17 cellular contexts compared by ENCODE assay signal in the genomic region with DNA sequence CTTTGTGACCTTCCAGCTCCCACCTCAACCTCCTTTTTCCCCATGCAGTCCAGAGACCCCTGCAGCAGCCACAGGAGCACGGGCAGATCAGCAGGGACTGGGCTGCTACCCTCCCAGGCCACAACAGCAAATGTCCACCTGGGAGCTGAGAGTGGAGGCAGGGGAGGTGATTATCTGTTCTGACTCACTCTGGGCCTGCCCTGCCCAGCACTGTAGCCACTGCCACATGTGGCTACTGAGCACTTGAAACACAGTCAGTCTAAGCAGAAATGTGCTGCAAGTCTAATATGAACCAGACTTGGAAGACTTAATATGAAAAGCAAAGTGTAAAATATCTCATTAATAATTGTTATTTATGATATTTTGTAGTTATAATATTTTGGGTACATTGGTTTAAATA.
DNase-seq lines count a peak whose midpoint lies in the region; ATAC-seq and TF ChIP-seq lines count a peak whose summit lies in the region.
"Had no signal": no experiment of that assay in that cellular context is flagged by ENCODE, and none has a peak within 500 bp of the region (broad histone marks: within the 10 kb centered on the region; RNA-seq: fewer than 3 reads in every experiment).

No MANE protein-coding gene starts in this region.

- TF ChIP-seq CTCF in foreskin fibroblast (IDR thresholded peaks at IDR 0.05; ENCODE audit: low read depth, low read length): no peak

- ATAC-seq in SK-N-SH treated with all-trans-retinoic acid at 6 μM for 48 hours: peak; percentile 15; the same call in 1 of the 3 replicates
- ATAC-seq: activated CD8-positive, alpha-beta memory T cell treated with anti-CD3 and anti-CD28 coated beads, Interleukin-2, amount 10 ng/mL, durations not matched to agents 7 days and 5 days; T-cell; upper lobe of right lung had no signal

- DNase-seq in HCEC 1CT (peak; percentile 57), foreskin fibroblast (peak; percentile 53 to 76), ureter (ENCODE audit: low spot score) (peak; percentile 26), CD1c-positive myeloid dendritic cell (ENCODE audit: extremely low spot score) (no peak), NCI-H1694 treated with DMSO at 0.1 percent for 48 hours (lab: John Stamatoyannopoulos, UW) (no peak)
- DNase-seq in activated CD8-positive, alpha-beta memory T cell treated with anti-CD3 and anti-CD28 coated beads, Interleukin-2, amount 50 U/mL, for 48 hours: no peak
- DNase-seq: activated CD8-positive, alpha-beta memory T cell treated with anti-CD3 and anti-CD28 coated beads, Interleukin-2, amount 10 ng/mL, durations not matched to agents 7 days and 5 days; activated naive CD4-positive, alpha-beta T cell treated with Interleukin-2 at 50 U/mL for 16 hours; CD4-positive, alpha-beta memory T cell; hippocampal formation; NCI-H1436 treated with DMSO at 0.1 percent for 48 hours; NCI-H446 treated with DMSO at 0.1 percent for 48 hours; sigmoid colon; stimulated activated CD4-positive, alpha-beta T cell treated with anti-CD3 and anti-CD28 coated beads, Interleukin-4, amount 100 ng/mL, for 24 hours; T-cell; upper lobe of right lung had no signal

- H3K4me3 ChIP-seq in foreskin fibroblast (ENCODE audit: low read depth in 1 of 2, low read length in 2 of 2): no peak overlapping the region
- H3K4me3 ChIP-seq: sigmoid colon, upper lobe of right lung had no signal

TF ChIP-seq in SK-N-SH treated with all-trans-retinoic acid at 6 μM for 48 hours, 23 proteins besides CTCF, POLR2A, EP300 and RAD21:
- TF ChIP-seq SNAI2 (CRISPR knock-in tag; IDR thresholded peaks at IDR 0.05) (no peak), ISL1 (CRISPR knock-in tag; IDR thresholded peaks at IDR 0.05) (no peak), ARNTL (CRISPR knock-in tag; IDR thresholded peaks at IDR 0.05; ENCODE audit: borderline replicate concordance, low read depth) (no peak), TCF4 (CRISPR knock-in tag; IDR thresholded peaks at IDR 0.05; ENCODE audit: borderline replicate concordance) (no peak), ZC3H10 (CRISPR knock-in tag; IDR thresholded peaks at IDR 0.05) (no peak), ZNF8 (CRISPR knock-in tag; IDR thresholded peaks at IDR 0.05) (no peak), OSR1 (CRISPR knock-in tag; IDR thresholded peaks at IDR 0.05) (no peak), CSDC2 (CRISPR knock-in tag; IDR thresholded peaks at IDR 0.05) (no peak), RARB (CRISPR knock-in tag; IDR thresholded peaks at IDR 0.05) (no peak), TOX (CRISPR knock-in tag; IDR thresholded peaks at IDR 0.05; ENCODE audit: borderline replicate concordance) (no peak), ZNF70 (CRISPR knock-in tag; IDR thresholded peaks at IDR 0.05) (no peak), ESRRG (CRISPR knock-in tag; IDR thresholded peaks at IDR 0.05) (no peak), BACH2 (CRISPR knock-in tag; IDR thresholded peaks at IDR 0.05; ENCODE audit: borderline replicate concordance) (no peak), ZFP30 (CRISPR knock-in tag; IDR thresholded peaks at IDR 0.05) (no peak), GLIS3 (CRISPR knock-in tag; IDR thresholded peaks at IDR 0.05) (no peak)
- TF ChIP-seq, protein P1, sequence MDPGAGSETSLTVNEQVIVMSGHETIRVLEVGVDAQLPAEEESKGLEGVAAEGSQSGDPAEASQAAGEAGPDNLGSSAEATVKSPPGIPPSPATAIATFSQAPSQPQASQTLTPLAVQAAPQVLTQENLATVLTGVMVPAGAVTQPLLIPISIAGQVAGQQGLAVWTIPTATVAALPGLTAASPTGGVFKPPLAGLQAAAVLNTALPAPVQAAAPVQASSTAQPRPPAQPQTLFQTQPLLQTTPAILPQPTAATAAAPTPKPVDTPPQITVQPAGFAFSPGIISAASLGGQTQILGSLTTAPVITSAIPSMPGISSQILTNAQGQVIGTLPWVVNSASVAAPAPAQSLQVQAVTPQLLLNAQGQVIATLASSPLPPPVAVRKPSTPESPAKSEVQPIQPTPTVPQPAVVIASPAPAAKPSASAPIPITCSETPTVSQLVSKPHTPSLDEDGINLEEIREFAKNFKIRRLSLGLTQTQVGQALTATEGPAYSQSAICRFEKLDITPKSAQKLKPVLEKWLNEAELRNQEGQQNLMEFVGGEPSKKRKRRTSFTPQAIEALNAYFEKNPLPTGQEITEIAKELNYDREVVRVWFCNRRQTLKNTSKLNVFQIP (CRISPR knock-in tag; IDR thresholded peaks at IDR 0.05; ENCODE audit: borderline replicate concordance, low read depth): no peak
- TF ChIP-seq, protein P2, sequence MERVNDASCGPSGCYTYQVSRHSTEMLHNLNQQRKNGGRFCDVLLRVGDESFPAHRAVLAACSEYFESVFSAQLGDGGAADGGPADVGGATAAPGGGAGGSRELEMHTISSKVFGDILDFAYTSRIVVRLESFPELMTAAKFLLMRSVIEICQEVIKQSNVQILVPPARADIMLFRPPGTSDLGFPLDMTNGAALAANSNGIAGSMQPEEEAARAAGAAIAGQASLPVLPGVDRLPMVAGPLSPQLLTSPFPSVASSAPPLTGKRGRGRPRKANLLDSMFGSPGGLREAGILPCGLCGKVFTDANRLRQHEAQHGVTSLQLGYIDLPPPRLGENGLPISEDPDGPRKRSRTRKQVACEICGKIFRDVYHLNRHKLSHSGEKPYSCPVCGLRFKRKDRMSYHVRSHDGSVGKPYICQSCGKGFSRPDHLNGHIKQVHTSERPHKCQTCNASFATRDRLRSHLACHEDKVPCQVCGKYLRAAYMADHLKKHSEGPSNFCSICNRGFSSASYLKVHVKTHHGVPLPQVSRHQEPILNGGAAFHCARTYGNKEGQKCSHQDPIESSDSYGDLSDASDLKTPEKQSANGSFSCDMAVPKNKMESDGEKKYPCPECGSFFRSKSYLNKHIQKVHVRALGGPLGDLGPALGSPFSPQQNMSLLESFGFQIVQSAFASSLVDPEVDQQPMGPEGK (CRISPR knock-in tag; IDR thresholded peaks at IDR 0.05; ENCODE audit: borderline replicate concordance): no peak
- TF ChIP-seq, protein P3, sequence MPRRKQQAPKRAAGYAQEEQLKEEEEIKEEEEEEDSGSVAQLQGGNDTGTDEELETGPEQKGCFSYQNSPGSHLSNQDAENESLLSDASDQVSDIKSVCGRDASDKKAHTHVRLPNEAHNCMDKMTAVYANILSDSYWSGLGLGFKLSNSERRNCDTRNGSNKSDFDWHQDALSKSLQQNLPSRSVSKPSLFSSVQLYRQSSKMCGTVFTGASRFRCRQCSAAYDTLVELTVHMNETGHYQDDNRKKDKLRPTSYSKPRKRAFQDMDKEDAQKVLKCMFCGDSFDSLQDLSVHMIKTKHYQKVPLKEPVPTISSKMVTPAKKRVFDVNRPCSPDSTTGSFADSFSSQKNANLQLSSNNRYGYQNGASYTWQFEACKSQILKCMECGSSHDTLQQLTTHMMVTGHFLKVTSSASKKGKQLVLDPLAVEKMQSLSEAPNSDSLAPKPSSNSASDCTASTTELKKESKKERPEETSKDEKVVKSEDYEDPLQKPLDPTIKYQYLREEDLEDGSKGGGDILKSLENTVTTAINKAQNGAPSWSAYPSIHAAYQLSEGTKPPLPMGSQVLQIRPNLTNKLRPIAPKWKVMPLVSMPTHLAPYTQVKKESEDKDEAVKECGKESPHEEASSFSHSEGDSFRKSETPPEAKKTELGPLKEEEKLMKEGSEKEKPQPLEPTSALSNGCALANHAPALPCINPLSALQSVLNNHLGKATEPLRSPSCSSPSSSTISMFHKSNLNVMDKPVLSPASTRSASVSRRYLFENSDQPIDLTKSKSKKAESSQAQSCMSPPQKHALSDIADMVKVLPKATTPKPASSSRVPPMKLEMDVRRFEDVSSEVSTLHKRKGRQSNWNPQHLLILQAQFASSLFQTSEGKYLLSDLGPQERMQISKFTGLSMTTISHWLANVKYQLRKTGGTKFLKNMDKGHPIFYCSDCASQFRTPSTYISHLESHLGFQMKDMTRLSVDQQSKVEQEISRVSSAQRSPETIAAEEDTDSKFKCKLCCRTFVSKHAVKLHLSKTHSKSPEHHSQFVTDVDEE (CRISPR knock-in tag; IDR thresholded peaks at IDR 0.05): no peak
TF ChIP-seq in SK-N-SH treated with all-trans-retinoic acid at 6 μM for 48 hours: peak in this region for 0.

Comparison
In these comparisons a context has a peak if more than half of its experiments do, and no peak if none do; other contexts are left out.
1. DNase-seq: peak in HCEC 1CT (single experiment), foreskin fibroblast (2 of 2) and ureter (single experiment); none in CD1c-positive myeloid dendritic cell (single experiment), activated CD8-positive, alpha-beta memory T cell treated with anti-CD3 and anti-CD28 coated beads, Interleukin-2, amount 50 U/mL, for 48 hours (single experiment) and NCI-H1694 treated with DMSO at 0.1 percent for 48 hours (single experiment).